In the genomic region with DNA sequence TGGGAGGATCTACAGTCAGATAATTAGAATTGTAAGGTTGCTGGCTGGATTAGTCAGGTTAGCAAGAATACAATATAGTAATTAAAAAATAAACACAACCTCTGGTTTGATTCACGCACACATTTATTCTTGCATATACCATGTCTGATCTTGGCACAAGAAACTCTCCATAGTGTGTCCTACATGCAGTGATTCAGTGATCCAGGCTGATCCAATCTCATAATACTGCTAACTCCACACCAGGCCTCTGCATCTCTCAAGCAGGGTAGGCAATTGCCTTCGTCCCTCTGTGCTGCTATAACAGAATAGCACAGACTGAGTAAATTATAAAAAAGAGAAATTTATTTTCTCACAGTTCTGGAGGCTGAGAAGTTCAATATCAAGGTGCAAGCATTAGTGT, we compare ENCODE assay signal across 29 cellular contexts.
"Had no signal": no experiment of that assay in that cellular context is flagged by ENCODE, and none has a peak within 500 bp of the region (broad histone marks: within the 10 kb centered on the region; RNA-seq: fewer than 3 reads in every experiment).

No MANE protein-coding gene starts in this region.

- H3K36me3 ChIP-seq: brain microvascular endothelial cell, esophagus squamous epithelium, gastroesophageal sphincter had no signal

- H3K27ac ChIP-seq: brain microvascular endothelial cell, esophagus squamous epithelium, gastroesophageal sphincter, VCaP had no signal

- H3K4me1 ChIP-seq: esophagus squamous epithelium, gastroesophageal sphincter had no signal

- H3K4me3 ChIP-seq: esophagus squamous epithelium, gastroesophageal sphincter had no signal

- ATAC-seq: activated naive CD4-positive, alpha-beta T cell treated with anti-CD3 and anti-CD28 coated beads, Interleukin-2, amount 50 U/mL, for 72 hours; activated T-cell treated with anti-CD3 and anti-CD28 coated beads, Interleukin-2, amount 50 U/mL, for 72 hours; effector memory CD8-positive, alpha-beta T cell; gastroesophageal sphincter; WTC11 had no signal

- H3K27me3 ChIP-seq: brain microvascular endothelial cell, esophagus squamous epithelium, gastroesophageal sphincter had no signal

- H3K9me3 ChIP-seq: esophagus squamous epithelium, gastroesophageal sphincter had no signal

- DNase-seq: activated CD4-positive, alpha-beta memory T cell treated with anti-CD3 and anti-CD28 coated beads, Interleukin-2, amount 10 ng/mL, durations not matched to agents 7 days and 5 days; activated CD4-positive, alpha-beta T cell treated with anti-CD3 and anti-CD28 coated beads for 1 hour; activated CD4-positive, alpha-beta T cell treated with anti-CD3 and anti-CD28 coated beads for 4 hours; activated CD4-positive, alpha-beta T cell treated with anti-CD3 and anti-CD28 coated beads, Interleukin-2, amount 10 ng/mL, durations not matched to agents 7 days and 5 days; activated CD4-positive, alpha-beta T cell treated with anti-CD3 and anti-CD28 coated beads, Interleukin-2, amount 50 U/mL, for 4 hours; activated CD8-positive, alpha-beta memory T cell treated with anti-CD3 and anti-CD28 coated beads, Interleukin-2, amount 50 U/mL, for 48 hours; activated gamma-delta T cell; activated naive CD4-positive, alpha-beta T cell; activated naive CD4-positive, alpha-beta T cell treated with anti-CD3 and anti-CD28 coated beads, Interleukin-2, amount 10 ng/mL, durations not matched to agents 7 days and 5 days; activated naive CD8-positive, alpha-beta T cell treated with anti-CD3 and anti-CD28 coated beads, Interleukin-2, amount 10 ng/mL, durations not matched to agents 7 days and 5 days; activated T-cell treated with anti-CD3 and anti-CD28 coated beads for 4 hours; activated T-cell treated with anti-CD3 and anti-CD28 coated beads, Interleukin-2, amount 50 U/mL, for 24 hours; activated T-cell treated with anti-CD3 and anti-CD28 coated beads, Interleukin-2, amount 50 U/mL, for 72 hours; brain microvascular endothelial cell; cortex of kidney; dermis blood vessel endothelial cell; effector CD4-positive, alpha-beta T cell; effector memory CD8-positive, alpha-beta T cell; esophagus squamous epithelium; foreskin melanocyte; head of caudate nucleus; hippocampal formation; T-helper 2 cell had no signal

- FAIRE-seq: astrocyte, bronchial epithelial cell had no signal
